8 cellular contexts compared by ENCODE assay signal in genomic region chr7:20797174-20798080, GRCh38. TPM values are rescaled to one million over a fixed set of nuclear protein-coding genes. Genes with fewer than 3 reads are reported as not detected.
A peak's percentile ranks its signal among the peaks of the same experiment; 100 is the strongest.
DNase-seq lines count a peak whose midpoint lies in the region; ATAC-seq, FAIRE-seq and TF ChIP-seq lines count a peak whose summit lies in the region.

No MANE protein-coding gene starts in this region.

- peak overlapping the region; percentile 85 for H3K4me3 Mint-ChIP-seq in activated naive CD8-positive, alpha-beta T cell treated with anti-CD3 and anti-CD28 coated beads, Interleukin-2, amount 10 ng/mL, durations not matched to agents 7 days and 5 days

- no peak overlapping the region for H3K9ac ChIP-seq in HepG2 (ENCODE audit: insufficient read depth, low read depth, low read length)

- H3K9me3 Mint-ChIP-seq in activated naive CD8-positive, alpha-beta T cell treated with anti-CD3 and anti-CD28 coated beads, Interleukin-2, amount 10 ng/mL, durations not matched to agents 7 days and 5 days: no peaks in the 10 kb centered on the region

- 7% methylated on average over 35 of the region's 58 CpGs for WGBS in A549 (ENCODE audit: missing lambda C conversion rate)
- 2% methylated on average over 38 of the region's 58 CpGs for WGBS in HepG2 (ENCODE audit: low lambda C conversion rate)
- WGBS in upper lobe of left lung, 2 donors: 3 to 5% methylated on average over 41 to 48 of the region's 58 CpGs

- peak overlapping the region; percentile 94 for H3K4me2 ChIP-seq in A549
- peak overlapping the region; percentile 72 for H3K4me2 ChIP-seq in HepG2 (ENCODE audit: low read depth, low read length)

- no peaks in the 10 kb centered on the region for H3K36me3 Mint-ChIP-seq in activated naive CD8-positive, alpha-beta T cell treated with anti-CD3 and anti-CD28 coated beads, Interleukin-2, amount 10 ng/mL, durations not matched to agents 7 days and 5 days

- ATAC-seq in A549 (peak; percentile 73 to 82), GM18861 (IDR thresholded peaks at IDR 0.05; ENCODE audit: unreplicated experiment) (peak; percentile 39), HG02981 (IDR thresholded peaks at IDR 0.05; ENCODE audit: unreplicated experiment) (peak; percentile 57), HepG2 (peak; percentile 75), upper lobe of left lung (ENCODE audit: low FRiP score in 2 of 2) (peak; percentile 24 to 34)
- peak; percentile 69 for ATAC-seq in activated naive CD8-positive, alpha-beta T cell treated with anti-CD3 and anti-CD28 coated beads, Interleukin-2, amount 10 ng/mL, durations not matched to agents 7 days and 5 days (ENCODE audit: low read depth)

- DNase-seq in A549 (ENCODE audit: low read depth in 1 of 2, low spot score in 1 of 2): peak; percentile 38 to 39
- DNase-seq in NCI-H345 treated with DMSO at 0.1 percent for 48 hours (lab: John Stamatoyannopoulos, UW; ENCODE audit: unreplicated experiment): peak; percentile 44
- DNase-seq in activated naive CD8-positive, alpha-beta T cell treated with anti-CD3 and anti-CD28 coated beads, Interleukin-2, amount 10 ng/mL, durations not matched to agents 7 days and 5 days: no peak
- no peak for DNase-seq in HepG2 (ENCODE audit: low spot score)
- peak in 1 of 2 donors; percentile 45 for DNase-seq in upper lobe of left lung
- no peak for DNase-seq in stimulated activated CD4-positive, alpha-beta T cell treated with anti-CD3 and anti-CD28 coated beads, Interleukin-4, amount 100 ng/mL, for 4 hours

- no peaks in the 10 kb centered on the region for H4K20me1 ChIP-seq in HepG2 (ENCODE audit: insufficient read depth, low read length)

- peaks cover 2% of the 10 kb centered on the region; the same call in 1 of the 3 replicates for H3K9me3 ChIP-seq in A549
- H3K9me3 ChIP-seq in HepG2 (ENCODE audit: low read length): no peaks in the 10 kb centered on the region
- H3K9me3 ChIP-seq in upper lobe of left lung: peaks cover 0 to 8% (median 0%) of the 10 kb centered on the region in 4 donors

- H3K27me3 ChIP-seq in HepG2 (ENCODE audit: control insufficient read depth in 1 of 2, insufficient read depth in 2 of 2, low read length in 2 of 2) (peaks cover 5 to 53% of the 10 kb centered on the region in 2 experiments; a peak in 4 of 5 replicates), upper lobe of left lung (peaks cover 0 to 67% (median 39%) of the 10 kb centered on the region in 4 donors)

- no peaks in the 10 kb centered on the region; the same call in 1 of the 3 replicates for H3K4me1 ChIP-seq in A549
- peaks cover 8% of the 10 kb centered on the region for H3K4me1 ChIP-seq in HepG2 (ENCODE audit: insufficient read depth, low read length)
- peaks cover 13 to 24% (median 19%) of the 10 kb centered on the region in 4 donors for H3K4me1 ChIP-seq in upper lobe of left lung

- no peaks in the 10 kb centered on the region for H3K79me2 ChIP-seq in HepG2 (ENCODE audit: insufficient read depth, low read length)

- peak overlapping the region; percentile 48 for H3K27ac Mint-ChIP-seq in activated naive CD8-positive, alpha-beta T cell treated with anti-CD3 and anti-CD28 coated beads, Interleukin-2, amount 10 ng/mL, durations not matched to agents 7 days and 5 days

- TF ChIP-seq POLR2A in A549 (IDR thresholded peaks at IDR 0.05; ENCODE audit: low read length) (no peak), HepG2 (IDR thresholded peaks at IDR 0.05; ENCODE audit: insufficient read depth in 1 of 2, low read depth in 2 of 2, low read length in 2 of 2) (no peak), upper lobe of left lung (IDR thresholded peaks at IDR 0.05) (no peak)

- H2AFZ ChIP-seq in HepG2 (ENCODE audit: low read length): no peak overlapping the region

- peaks cover 65% of the 10 kb centered on the region for H3K27me3 Mint-ChIP-seq in activated naive CD8-positive, alpha-beta T cell treated with anti-CD3 and anti-CD28 coated beads, Interleukin-2, amount 10 ng/mL, durations not matched to agents 7 days and 5 days

- in situ Hi-C loops in HepG2 (cut with HindIII; ENCODE audit: extremely low pct_ligation_motif_present, low pct_unique_long_range_greater_than_20kb): loop anchor here (25.0 kb wide), 1 partner anchor 715 kb away; no protein-coding TSS in a partner anchor

- CTCF ChIA-PET in A549 (lab: Yijun Ruan, JAX) (interaction anchor here (0.6 to 0.9 kb wide), 3 partner anchors 20 to 304 kb away, joined by 3 to 4 read pairs (median 3); no protein-coding TSS in a partner anchor), HepG2 (lab: Yijun Ruan, JAX; ENCODE audit: low intra/inter-chr PET ratio, low total read pairs) (no interaction called here)

- TF ChIP-seq EP300 in A549 (IDR thresholded peaks at IDR 0.05) (no peak), HepG2 (IDR thresholded peaks at IDR 0.05; ENCODE audit: low read depth in 2 of 2, low read length in 2 of 2) (no peak), HepG2 (CRISPR knock-in tag; IDR thresholded peaks at IDR 0.05; ENCODE audit: borderline replicate concordance) (no peak), upper lobe of left lung (IDR thresholded peaks at IDR 0.05) (no peak)

- H3K36me3 ChIP-seq in HepG2 (replicated peaks in 1 of 2; ENCODE audit: control insufficient read depth in 1 of 2, insufficient read depth in 2 of 2, low read length in 2 of 2): no peaks in the 10 kb centered on the region
- H3K36me3 ChIP-seq in upper lobe of left lung: no peaks in the 10 kb centered on the region

- no peak for TF ChIP-seq RAD21 in A549 (conservative IDR thresholded peaks at IDR 0.05 in 1 of 2, IDR thresholded peaks at IDR 0.05 in 1 of 2)
- no peak for TF ChIP-seq RAD21 in HepG2 (CRISPR knock-in tag; IDR thresholded peaks at IDR 0.05)

- POLR2A ChIA-PET in A549 (lab: Yijun Ruan, JAX): no interaction called here
- POLR2A ChIA-PET in activated naive CD8-positive, alpha-beta T cell treated with anti-CD3 and anti-CD28 coated beads, Interleukin-2, amount 10 ng/mL, durations not matched to agents 7 days and 5 days (lab: Charles Lee): no interaction called here
- POLR2A ChIA-PET in HepG2 (lab: Yijun Ruan, JAX): no interaction called here

- H3K4me1 Mint-ChIP-seq in activated naive CD8-positive, alpha-beta T cell treated with anti-CD3 and anti-CD28 coated beads, Interleukin-2, amount 10 ng/mL, durations not matched to agents 7 days and 5 days: peaks cover 12% of the 10 kb centered on the region

- BruUV-seq in HepG2 (replicated peaks; lab: Mats Ljungman, UMichigan): no TSS peak

- H3K27ac ChIP-seq in A549: peak overlapping the region in 1 of 2 experiments; percentile 70; a peak in 3 of 6 replicates
- no peak overlapping the region for H3K27ac ChIP-seq in HepG2 (ENCODE audit: extremely low read length, insufficient read depth, low read length)
- H3K27ac ChIP-seq in upper lobe of left lung: no peak overlapping the region

- no peak for TF ChIP-seq CTCF in A549 (IDR thresholded peaks at IDR 0.05)
- TF ChIP-seq CTCF in HepG2 (CRISPR knock-in tag; IDR thresholded peaks at IDR 0.05): no peak
- no peak for TF ChIP-seq CTCF in upper lobe of left lung (IDR thresholded peaks at IDR 0.05)

- intact Hi-C loops in HepG2 (cut with micrococcal nuclease; ENCODE audit: unreplicated experiment): no loop called here

- peak overlapping the region; percentile 56 for H3K4me3 ChIP-seq in A549
- H3K4me3 ChIP-seq in HepG2 (replicated peaks in 1 of 3; ENCODE audit: insufficient read depth in 1 of 3, low read depth in 2 of 3, low read length in 3 of 3): peak overlapping the region; percentile 26 to 66 (median 55); a peak in 4 of 6 replicates
- H3K4me3 ChIP-seq in upper lobe of left lung: peak overlapping the region in 3 of 4 donors; percentile 51 to 65 (median 59)

- FAIRE-seq in A549 (lab: Jason Lieb, UNC): no peak
- no peak for FAIRE-seq in HepG2 (lab: Jason Lieb, UNC)

TF ChIP-seq in A549, 52 proteins besides CTCF, POLR2A, EP300 and RAD21 (continues in another document):
- TF ChIP-seq MAFK (IDR thresholded peaks at IDR 0.05; ENCODE audit: partially characterized antibody) (no peak), HOXA7 (CRISPR knock-in tag; IDR thresholded peaks at IDR 0.05) (no peak), PHF8 (IDR thresholded peaks at IDR 0.05; ENCODE audit: borderline replicate concordance, low read depth) (peak; percentile 34; the same call in 1 of the 2 replicates)

TF ChIP-seq in HepG2, 621 proteins besides CTCF, POLR2A, EP300 and RAD21 (continues in another document):
- TF ChIP-seq ZNF337 (CRISPR knock-in tag; IDR thresholded peaks at IDR 0.05; ENCODE audit: borderline replicate concordance, low read depth): no peak

RNA-seq across cellular contexts. Expression of gene SP8, which starts 10.7 kb away (rescaled TPM):
- polyA plus RNA-seq in A549 (2011; rRNA removed): not detected in 2 replicates
- polyA plus RNA-seq in A549 (2012; cell fraction: cytosol; rRNA removed): not detected in 2 replicates
- not detected in 2 replicates for polyA plus RNA-seq in A549 (2012; cell fraction: nucleus; rRNA removed)
- not detected in 3 replicates for polyA plus RNA-seq in A549 (2017; fragmentation: RNase III; extraction: RNeasy Plus Mini Kit Qiagen cat#74134 plus additional on column Dnase treatment)
- not detected in 2 replicates for polyA minus RNA-seq in A549 (2011; rRNA and poly(A)+ RNA removed)
- not detected for total RNA-seq in activated naive CD8-positive, alpha-beta T cell treated with anti-CD3 and anti-CD28 coated beads, Interleukin-2, amount 10 ng/mL, durations not matched to agents 7 days and 5 days
- not detected in 2 replicates for total RNA-seq in HepG2 (2016; rRNA removed; fragmentation: Illumina TruSeq; extraction: Trizol)
- total RNA-seq in HepG2 (2016; cell fraction: cytosol; rRNA removed; fragmentation: Illumina TruSeq; extraction: Trizol; ENCODE audit: low read depth): not detected in 2 replicates
- not detected in 2 replicates for total RNA-seq in HepG2 (2016; cell fraction: insoluble cytoplasmic fraction; rRNA removed; fragmentation: Illumina TruSeq; extraction: Trizol)
- total RNA-seq in HepG2 (2016; cell fraction: membrane; rRNA removed; fragmentation: Illumina TruSeq; extraction: Trizol): not detected in 2 replicates
- not detected in 2 replicates for total RNA-seq in HepG2 (2016; cell fraction: nucleus; rRNA removed; fragmentation: Illumina TruSeq; extraction: Trizol)
- not detected in 2 replicates for polyA plus RNA-seq in HepG2 (2011; rRNA removed)
- not detected in 2 replicates for polyA plus RNA-seq in HepG2 (2011; cell fraction: cytosol; rRNA removed)
- polyA plus RNA-seq in HepG2 (2011; cell fraction: nucleus; rRNA removed): not detected in 2 replicates
- polyA plus RNA-seq in HepG2 (2012): not detected in 2 replicates
- polyA plus RNA-seq in HepG2 (2016; cell fraction: cytosol; fragmentation: Illumina TruSeq; extraction: Trizol; ENCODE audit: low read depth): not detected in 2 replicates
- not detected in 2 replicates for polyA plus RNA-seq in HepG2 (2016; cell fraction: insoluble cytoplasmic fraction; fragmentation: Illumina TruSeq; extraction: Trizol; ENCODE audit: low read depth)
- polyA plus RNA-seq in HepG2 (2016; cell fraction: membrane; fragmentation: Illumina TruSeq; extraction: Trizol; ENCODE audit: low read depth): not detected in 2 replicates
- polyA plus RNA-seq in HepG2 (2016; cell fraction: nucleus; fragmentation: Illumina TruSeq; extraction: Trizol; ENCODE audit: insufficient read depth, low read depth): not detected in 2 replicates
- not detected in 2 replicates for polyA minus RNA-seq in HepG2 (2011; rRNA and poly(A)+ RNA removed; ENCODE audit: low replicate concordance)
- polyA minus RNA-seq in HepG2 (2011; cell fraction: cytosol; rRNA and poly(A)+ RNA removed): not detected in 2 replicates
- not detected in 2 replicates for polyA minus RNA-seq in HepG2 (2011; cell fraction: nucleus; rRNA and poly(A)+ RNA removed)
- not detected for total RNA-seq in upper lobe of left lung

Comparison
In these comparisons a context has a peak if more than half of its experiments do, and no peak if none do; other contexts are left out.
1. DNase-seq: peak in A549 (2 of 2) and NCI-H345 treated with DMSO at 0.1 percent for 48 hours (single experiment); none in activated naive CD8-positive, alpha-beta T cell treated with anti-CD3 and anti-CD28 coated beads, Interleukin-2, amount 10 ng/mL, durations not matched to agents 7 days and 5 days (single experiment), HepG2 (single experiment) and stimulated activated CD4-positive, alpha-beta T cell treated with anti-CD3 and anti-CD28 coated beads, Interleukin-4, amount 100 ng/mL, for 4 hours (0 of 2).
2. Of the 38 proteins assayed by ChIP-seq in both HepG2 and A549: peak only in HepG2: CBX2; only in A549: PHF8 and RNF2; in both: none; in neither: 35.
3. Peak in every context shown above with its lines, with median percentiles within 50 percentile points of each other: ATAC-seq and H3K4me3 ChIP-seq.